1 cellular context compared by ENCODE assay signal in the genomic region with DNA sequence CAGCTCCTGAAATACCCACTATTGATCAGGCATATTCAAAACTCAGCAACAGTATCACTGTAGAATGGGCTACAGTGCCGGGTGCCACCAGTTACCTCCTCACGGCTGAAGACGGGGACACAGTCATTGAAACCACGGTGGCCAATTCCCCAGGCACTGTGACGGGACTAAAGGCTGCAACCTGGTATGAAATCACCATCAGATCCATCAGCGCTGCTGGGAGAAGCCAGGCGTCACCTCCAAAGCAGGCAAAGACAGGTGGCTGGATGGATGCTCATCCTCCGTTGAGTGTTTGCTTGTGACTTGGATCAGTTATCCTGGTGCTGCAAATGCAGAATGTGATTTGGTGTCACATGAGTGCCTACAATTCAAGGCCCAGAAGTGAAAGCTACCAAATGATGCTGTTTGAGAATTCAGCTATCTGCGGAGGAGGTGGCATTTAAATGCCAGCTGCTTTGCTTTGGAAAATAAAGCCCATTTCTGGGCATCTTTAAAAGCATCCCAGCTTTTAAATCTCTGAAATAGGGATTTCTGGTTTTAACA.
TF ChIP-seq lines count a peak whose summit lies in the region.

No MANE protein-coding gene starts in this region.

TF ChIP-seq in IMR-90, 13 proteins besides CTCF, POLR2A, EP300 and RAD21:
- TF ChIP-seq NFE2L2 (IDR thresholded peaks at IDR 0.05; ENCODE audit: low read depth, low read length) = no peak
- TF ChIP-seq MXI1 (IDR thresholded peaks at IDR 0.05; ENCODE audit: borderline replicate concordance, low read depth, low read length) = no peak
- no peak for TF ChIP-seq MAFK (IDR thresholded peaks at IDR 0.05; ENCODE audit: low read depth, low read length)
- no peak for TF ChIP-seq RFX5 (IDR thresholded peaks at IDR 0.05; ENCODE audit: low read depth, low read length)
- TF ChIP-seq RCOR1 (IDR thresholded peaks at IDR 0.05; ENCODE audit: insufficient replicate concordance, low read length) = no peak
- TF ChIP-seq, protein P1, sequence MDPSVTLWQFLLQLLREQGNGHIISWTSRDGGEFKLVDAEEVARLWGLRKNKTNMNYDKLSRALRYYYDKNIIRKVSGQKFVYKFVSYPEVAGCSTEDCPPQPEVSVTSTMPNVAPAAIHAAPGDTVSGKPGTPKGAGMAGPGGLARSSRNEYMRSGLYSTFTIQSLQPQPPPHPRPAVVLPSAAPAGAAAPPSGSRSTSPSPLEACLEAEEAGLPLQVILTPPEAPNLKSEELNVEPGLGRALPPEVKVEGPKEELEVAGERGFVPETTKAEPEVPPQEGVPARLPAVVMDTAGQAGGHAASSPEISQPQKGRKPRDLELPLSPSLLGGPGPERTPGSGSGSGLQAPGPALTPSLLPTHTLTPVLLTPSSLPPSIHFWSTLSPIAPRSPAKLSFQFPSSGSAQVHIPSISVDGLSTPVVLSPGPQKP (IDR thresholded peaks at IDR 0.05; ENCODE audit: borderline replicate concordance, low read depth, low read length) = no peak
- TF ChIP-seq CHD1 (IDR thresholded peaks at IDR 0.05; ENCODE audit: low read depth, low read length) = no peak
- TF ChIP-seq FOS (IDR thresholded peaks at IDR 0.05; ENCODE audit: low read depth, low read length) = no peak
- no peak for TF ChIP-seq SMC3 (IDR thresholded peaks at IDR 0.05; ENCODE audit: low read depth, low read length)
- no peak for TF ChIP-seq MAZ (IDR thresholded peaks at IDR 0.05; ENCODE audit: borderline replicate concordance, low read depth, low read length)
- TF ChIP-seq, protein P2, sequence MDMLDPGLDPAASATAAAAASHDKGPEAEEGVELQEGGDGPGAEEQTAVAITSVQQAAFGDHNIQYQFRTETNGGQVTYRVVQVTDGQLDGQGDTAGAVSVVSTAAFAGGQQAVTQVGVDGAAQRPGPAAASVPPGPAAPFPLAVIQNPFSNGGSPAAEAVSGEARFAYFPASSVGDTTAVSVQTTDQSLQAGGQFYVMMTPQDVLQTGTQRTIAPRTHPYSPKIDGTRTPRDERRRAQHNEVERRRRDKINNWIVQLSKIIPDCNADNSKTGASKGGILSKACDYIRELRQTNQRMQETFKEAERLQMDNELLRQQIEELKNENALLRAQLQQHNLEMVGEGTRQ (IDR thresholded peaks at IDR 0.05; ENCODE audit: low read depth, low read length) = no peak
